ENCODE assay signal across 16 cellular contexts in the genomic region with DNA sequence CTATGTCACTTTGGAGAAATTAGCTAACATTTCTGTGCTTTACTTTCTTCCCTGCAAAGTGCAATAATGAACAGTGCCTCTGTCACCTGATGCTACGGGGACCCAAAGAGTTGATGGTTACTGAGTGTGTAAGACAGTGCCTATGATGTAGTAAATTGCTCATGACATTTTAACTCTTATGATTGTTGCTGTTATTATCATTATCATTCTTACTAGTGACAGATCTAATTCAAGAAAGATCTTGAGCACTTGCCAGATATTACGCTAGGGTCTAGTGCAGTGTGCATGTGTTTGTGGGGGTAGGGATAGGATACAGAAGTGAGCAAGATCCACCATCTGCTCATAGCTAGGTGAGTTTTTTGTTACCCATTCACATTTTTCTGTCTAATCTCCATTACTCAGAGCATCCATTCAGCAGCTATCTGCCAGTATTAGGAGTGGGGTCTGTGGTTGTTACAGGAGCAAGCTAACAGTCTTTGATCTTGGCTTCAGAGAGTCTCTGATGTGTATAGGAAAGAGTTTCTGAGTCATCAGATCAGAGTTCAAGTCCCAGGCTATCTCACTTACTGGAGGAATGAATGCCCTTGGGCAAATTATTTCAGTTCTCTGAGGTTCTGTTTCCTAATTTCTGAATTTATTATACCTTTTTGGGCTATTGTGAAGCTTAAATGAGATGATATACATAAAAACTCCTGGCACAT. TPM values are rescaled to one million over a fixed set of nuclear protein-coding genes. Genes with fewer than 3 reads are reported as not detected.
DNase-seq lines count a peak whose midpoint lies in the region; ATAC-seq and TF ChIP-seq lines count a peak whose summit lies in the region.
"Had no signal": no experiment of that assay in that cellular context is flagged by ENCODE, and none has a peak within 500 bp of the region (broad histone marks: within the 10 kb centered on the region; RNA-seq: fewer than 3 reads in every experiment).

No MANE protein-coding gene starts in this region.

- TF ChIP-seq CTCF in coronary artery (IDR thresholded peaks at IDR 0.05) = no peak

- H3K27ac ChIP-seq in coronary artery = no peak overlapping the region
- H3K27ac ChIP-seq: 22Rv1, A549, C4-2B had no signal

- DNase-seq in NCI-H2171 treated with DMSO at 0.1 percent for 48 hours (lab: John Stamatoyannopoulos, UW) (peak; percentile 47), NCI-H2171 (lab: John Stamatoyannopoulos, UW) (no peak), RPMI7951 (ENCODE audit: low read depth) (peak; percentile 49), islet precursor cell (peak; percentile 74), coronary artery (ENCODE audit: low spot score) (no peak), middle frontal gyrus (ENCODE audit: extremely low spot score, low spot score) (no peak)
- DNase-seq: AML-193; CD4-positive, alpha-beta T cell; DMS153; DMS79; GF-D8; H9 had no signal

- no peak for ATAC-seq in GM21619 (IDR thresholded peaks at IDR 0.05; ENCODE audit: unreplicated experiment)
- ATAC-seq: A549 had no signal

- no peak overlapping the region for H3K4me3 ChIP-seq in coronary artery
- H3K4me3 ChIP-seq: A549 had no signal

RNA-seq across cellular contexts. Expression of gene DAAM2, which starts 33.1 kb away (rescaled TPM):
- 4.0 and 5.4 TPM in 2 replicates for total RNA-seq in RPMI7951 (2014; rRNA removed; shearing (Covaris generic))
- total RNA-seq: CD4-positive, alpha-beta T cell had no signal

RNA-seq across cellular contexts. Expression of gene KIF6, which starts 33.8 kb away (rescaled TPM):
- 2.6 and 4.9 TPM in 2 replicates for total RNA-seq in RPMI7951 (2014; rRNA removed; shearing (Covaris generic))
- total RNA-seq: CD4-positive, alpha-beta T cell had no signal

Comparison
In these comparisons a context has a peak if more than half of its experiments do, and no peak if none do; other contexts are left out.
1. DNase-seq: peak in NCI-H2171 treated with DMSO at 0.1 percent for 48 hours (single experiment), RPMI7951 (single experiment) and islet precursor cell (single experiment); none in NCI-H2171 (single experiment), coronary artery (single experiment) and middle frontal gyrus (single experiment).